27 cellular contexts compared by ENCODE assay signal in the genomic region with DNA sequence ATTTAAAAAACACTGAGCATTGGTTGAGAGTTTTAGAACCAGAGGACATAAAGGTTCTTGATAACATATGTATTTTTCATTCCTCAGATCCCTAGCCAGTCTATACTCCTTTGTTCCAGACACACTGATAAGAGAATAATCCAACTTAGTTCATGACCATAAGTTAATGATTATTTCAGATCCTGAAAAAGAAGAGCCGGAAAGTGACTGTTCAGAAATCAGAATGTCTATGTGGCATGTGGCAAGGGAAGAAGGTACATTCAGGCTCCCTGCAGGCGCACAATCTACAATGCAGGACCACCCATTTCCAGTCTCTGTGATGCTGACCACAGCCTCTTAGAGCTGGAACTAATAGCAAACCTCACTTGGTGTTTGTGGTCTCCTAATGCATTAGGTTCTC.
"Had no signal": no experiment of that assay in that cellular context is flagged by ENCODE, and none has a peak within 500 bp of the region (broad histone marks: within the 10 kb centered on the region; RNA-seq: fewer than 3 reads in every experiment).

No MANE protein-coding gene starts in this region.

- H3K27ac Mint-ChIP-seq: naive thymus-derived CD8-positive, alpha-beta T cell; natural killer cell treated with Interleukin-12 subunit alpha and Interleukin-12 subunit beta and Interleukin-15 and Interleukin-18, amount 100 ng/mL, for 72 hours; nephron progenitor cell; stimulated activated effector memory CD8-positive, alpha-beta T cell treated with anti-CD3 and anti-CD28 coated beads, Interleukin-12 subunit alpha, Interleukin-12 subunit beta, amount 100 ng/mL, for 72 hours; stimulated activated naive B cell treated with anti-CD40 and anti-IgM and Interleukin-4, amounts not matched to agents 10 μg/mL and 1 μg/mL and 100 μg/mL, for 72 hours; stimulated activated naive CD8-positive, alpha-beta T cell treated with anti-CD3 and anti-CD28 coated beads, Interleukin-15, Interleukin-2, amounts not matched to agents 100 ng/mL and 50 ng/mL, for 24 hours had no signal

- H3K36me3 Mint-ChIP-seq: natural killer cell treated with Interleukin-12 subunit alpha and Interleukin-12 subunit beta and Interleukin-15 and Interleukin-18, amount 100 ng/mL, for 72 hours; stimulated activated effector memory CD8-positive, alpha-beta T cell treated with anti-CD3 and anti-CD28 coated beads, Interleukin-12 subunit alpha, Interleukin-12 subunit beta, amount 100 ng/mL, for 72 hours; stimulated activated naive B cell treated with anti-CD40 and anti-IgM and Interleukin-4, amounts not matched to agents 10 μg/mL and 1 μg/mL and 100 μg/mL, for 72 hours had no signal

- H3K4me1 ChIP-seq: pancreas, prostate gland, stomach, thyroid gland, tibial nerve, upper lobe of left lung, vagina had no signal

- H3K9me3 ChIP-seq: neutrophil, pancreas, prostate gland, thoracic aorta, thyroid gland, vagina had no signal

- H3K27me3 Mint-ChIP-seq: naive thymus-derived CD8-positive, alpha-beta T cell; natural killer cell treated with Interleukin-12 subunit alpha and Interleukin-12 subunit beta and Interleukin-15 and Interleukin-18, amount 100 ng/mL, for 72 hours; stimulated activated naive B cell treated with anti-CD40 and anti-IgM and Interleukin-4, amounts not matched to agents 10 μg/mL and 1 μg/mL and 100 μg/mL, for 72 hours; stimulated activated naive CD8-positive, alpha-beta T cell treated with anti-CD3 and anti-CD28 coated beads, Interleukin-15, Interleukin-2, amounts not matched to agents 100 ng/mL and 50 ng/mL, for 24 hours had no signal

- ATAC-seq: naive thymus-derived CD8-positive, alpha-beta T cell; natural killer cell treated with Interleukin-12 subunit alpha and Interleukin-12 subunit beta and Interleukin-15 and Interleukin-18, amount 100 ng/mL, for 72 hours; right cardiac atrium; sciatic nerve; stimulated activated effector memory CD8-positive, alpha-beta T cell treated with anti-CD3 and anti-CD28 coated beads, Interleukin-12 subunit alpha, Interleukin-12 subunit beta, amount 100 ng/mL, for 72 hours had no signal

- H3K9me3 Mint-ChIP-seq: natural killer cell treated with Interleukin-12 subunit alpha and Interleukin-12 subunit beta and Interleukin-15 and Interleukin-18, amount 100 ng/mL, for 72 hours; neural crest cell; stimulated activated effector memory CD8-positive, alpha-beta T cell treated with anti-CD3 and anti-CD28 coated beads, Interleukin-12 subunit alpha, Interleukin-12 subunit beta, amount 100 ng/mL, for 72 hours; stimulated activated naive B cell treated with anti-CD40 and anti-IgM and Interleukin-4, amounts not matched to agents 10 μg/mL and 1 μg/mL and 100 μg/mL, for 72 hours had no signal

- H3K27ac ChIP-seq: neutrophil, pancreas, prostate gland, skin epidermis, stomach, thoracic aorta, thyroid gland, tibial nerve, upper lobe of left lung, vagina had no signal

- FAIRE-seq: pancreas, urothelium cell line had no signal

- H3K4me3 Mint-ChIP-seq: naive thymus-derived CD8-positive, alpha-beta T cell; natural killer cell treated with Interleukin-12 subunit alpha and Interleukin-12 subunit beta and Interleukin-15 and Interleukin-18, amount 100 ng/mL, for 72 hours; nephron progenitor cell; neural crest cell; stimulated activated effector memory CD8-positive, alpha-beta T cell treated with anti-CD3 and anti-CD28 coated beads, Interleukin-12 subunit alpha, Interleukin-12 subunit beta, amount 100 ng/mL, for 72 hours; stimulated activated naive B cell treated with anti-CD40 and anti-IgM and Interleukin-4, amounts not matched to agents 10 μg/mL and 1 μg/mL and 100 μg/mL, for 72 hours; stimulated activated naive CD8-positive, alpha-beta T cell treated with anti-CD3 and anti-CD28 coated beads, Interleukin-15, Interleukin-2, amounts not matched to agents 100 ng/mL and 50 ng/mL, for 24 hours had no signal

- H3K36me3 ChIP-seq: neutrophil, pancreas, prostate gland, stomach, thoracic aorta, thyroid gland, tibial nerve, upper lobe of left lung, vagina had no signal

- H3K27me3 ChIP-seq: neutrophil, pancreas, stomach, thyroid gland, tibial nerve, upper lobe of left lung, vagina had no signal

- H3K4me1 Mint-ChIP-seq: naive thymus-derived CD8-positive, alpha-beta T cell; nephron progenitor cell; neural crest cell; stimulated activated effector memory CD8-positive, alpha-beta T cell treated with anti-CD3 and anti-CD28 coated beads, Interleukin-12 subunit alpha, Interleukin-12 subunit beta, amount 100 ng/mL, for 72 hours; stimulated activated naive B cell treated with anti-CD40 and anti-IgM and Interleukin-4, amounts not matched to agents 10 μg/mL and 1 μg/mL and 100 μg/mL, for 72 hours had no signal

- H3K4me3 ChIP-seq: pancreas, prostate gland, skin epidermis, stomach, thoracic aorta, thyroid gland, tibial nerve, upper lobe of left lung, vagina had no signal

- DNase-seq: naive thymus-derived CD8-positive, alpha-beta T cell; nephron progenitor cell; nucleus accumbens; pancreas; right cardiac atrium; stimulated activated CD4-positive, alpha-beta T cell treated with anti-CD3 and anti-CD28 coated beads, Interleukin-15, amount 100 ng/mL, for 24 hours; stimulated activated CD4-positive, alpha-beta T cell treated with anti-CD3 and anti-CD28 coated beads, Interleukin-2, amount 100 ng/mL, for 24 hours; stimulated activated CD4-positive, alpha-beta T cell treated with anti-CD3 and anti-CD28 coated beads, Interleukin-2, amount 100 ng/mL, for 48 hours; stimulated activated CD4-positive, alpha-beta T cell treated with anti-CD3 and anti-CD28 coated beads, Interleukin-4, amount 100 ng/mL, for 24 hours; stimulated activated naive B cell treated with anti-CD40 and anti-IgM and Interleukin-4, amounts not matched to agents 10 μg/mL and 1 μg/mL and 100 μg/mL, for 72 hours; stimulated activated naive CD4-positive, alpha-beta T cell treated with Interleukin-2 at 50 U/mL for 16 hours; stomach; thyroid gland; trophoblast cell; upper lobe of left lung had no signal
